In genomic region chr1:231211005-231211857, GRCh38 we compare ENCODE assay signal across 8 cellular contexts. TPM values are rescaled to one million over a fixed set of nuclear protein-coding genes. Genes with fewer than 3 reads are reported as not detected.
DNase-seq lines count a peak whose midpoint lies in the region; ATAC-seq and TF ChIP-seq lines count a peak whose summit lies in the region.

No MANE protein-coding gene starts in this region.

- intact Hi-C loops in testis (cut with DNase I; ENCODE audit: low total_unique reads) = no loop called here

- peak; percentile 94 for TF ChIP-seq CTCF in LNCAP (IDR thresholded peaks at IDR 0.05)
- peak; percentile 86 for TF ChIP-seq CTCF in RWPE1 (conservative IDR thresholded peaks at IDR 0.05; ENCODE audit: low read depth)
- peak in 1 of 3 donors; percentile 70 for TF ChIP-seq CTCF in omental fat pad (IDR thresholded peaks at IDR 0.05)
- peak; percentile 65 to 86 (median 80) for TF ChIP-seq CTCF in testis (IDR thresholded peaks at IDR 0.05)

- CTCF ChIA-PET in RWPE1 (lab: Yijun Ruan, JAX) = interaction anchor here (0.5 to 1.1 kb wide), 8 partner anchors 9 to 413 kb away, joined by 3 to 5 read pairs (median 4); partner anchors contain the start of gene ARV1

- POLR2A ChIA-PET in RWPE1 (lab: Yijun Ruan, JAX; ENCODE audit: low non-redundant PET) = no interaction called here

- 14 to 19% methylated on average over 20 to 28 of the region's 28 CpGs for WGBS in testis, 2 donors

- H3K9me3 ChIP-seq in testis = no peaks in the 10 kb centered on the region

- peak overlapping the region; percentile 18; the same call in 1 of the 2 replicates for H3K4me3 ChIP-seq in GM08714 (ENCODE audit: low read length)
- H3K4me3 ChIP-seq in H7 (ENCODE audit: insufficient read depth, low read depth, low read length) = 0 out of 2 replicates have a peak overlapping the region, but pooled peaks have one; percentile 2
- H3K4me3 ChIP-seq in testis = peak overlapping the region; percentile 37 to 56

- DNase-seq in H7 (peak; percentile 94), RWPE1 (ENCODE audit: low spot score) (peak; percentile 82), activated gamma-delta T cell (lab: John Stamatoyannopoulos, UW) (peak; percentile 35), germinal center (ENCODE audit: low spot score) (peak; percentile 89), omental fat pad (ENCODE audit: low spot score) (peak; percentile 86), testis (peak; percentile 83)

- H3K4me1 ChIP-seq in testis = peaks cover 4% of the 10 kb centered on the region

- TF ChIP-seq POLR2A in testis (IDR thresholded peaks at IDR 0.05) = no peak

- H3K36me3 ChIP-seq in H7 (replicated peaks; ENCODE audit: control insufficient read depth, insufficient read depth, low read length) (no peaks in the 10 kb centered on the region), testis (ENCODE audit: low read depth, missing control alignments) (no peaks in the 10 kb centered on the region)

- ATAC-seq in omental fat pad (ENCODE audit: low FRiP score) = peak; percentile 66

- H3K27me3 ChIP-seq in H7 (ENCODE audit: control insufficient read depth, insufficient read depth, low read length) (peaks cover 69% of the 10 kb centered on the region), testis (no peaks in the 10 kb centered on the region)

- H3K27ac ChIP-seq in RWPE1 (no peak overlapping the region), testis (no peak overlapping the region)

RNA-seq across cellular contexts. Expression of gene GNPAT, which starts 29.8 kb away (rescaled TPM):
- total RNA-seq in H7 (2014; rRNA removed; shearing (Covaris generic)) = 77.6 and 96.4 TPM in 2 replicates
- total RNA-seq in omental fat pad (10 to 100 TPM; 25.9 to 40.8 (median 34.2) TPM), testis (10 to 100 TPM; 35.0 to 43.5 TPM)
- polyA plus RNA-seq in testis (ENCODE audit: insufficient read depth, low read depth, low replicate concordance) = 71.9 TPM

RNA-seq across cellular contexts. Expression of gene TRIM67, which starts 49.4 kb away (rescaled TPM):
- not detected in 2 replicates for total RNA-seq in H7 (2014; rRNA removed; shearing (Covaris generic))
- under 1 TPM in 2 of 4 donors, not detected in 2; 0.06 to 0.32 TPM for total RNA-seq in omental fat pad
- under 1 TPM; 0.19 to 0.24 TPM for total RNA-seq in testis
- 0.26 TPM for polyA plus RNA-seq in testis (ENCODE audit: insufficient read depth, low read depth, low replicate concordance)

Comparison
In these comparisons a context has a peak if more than half of its experiments do, and no peak if none do; other contexts are left out.
1. DNase-seq: peak in every context shown above with its lines; median percentile 94 in H7; 89 in germinal center; 86 in omental fat pad; 83 in testis; 82 in RWPE1; 35 in activated gamma-delta T cell.